ENCODE assay signal across 8 cellular contexts in the genomic region with DNA sequence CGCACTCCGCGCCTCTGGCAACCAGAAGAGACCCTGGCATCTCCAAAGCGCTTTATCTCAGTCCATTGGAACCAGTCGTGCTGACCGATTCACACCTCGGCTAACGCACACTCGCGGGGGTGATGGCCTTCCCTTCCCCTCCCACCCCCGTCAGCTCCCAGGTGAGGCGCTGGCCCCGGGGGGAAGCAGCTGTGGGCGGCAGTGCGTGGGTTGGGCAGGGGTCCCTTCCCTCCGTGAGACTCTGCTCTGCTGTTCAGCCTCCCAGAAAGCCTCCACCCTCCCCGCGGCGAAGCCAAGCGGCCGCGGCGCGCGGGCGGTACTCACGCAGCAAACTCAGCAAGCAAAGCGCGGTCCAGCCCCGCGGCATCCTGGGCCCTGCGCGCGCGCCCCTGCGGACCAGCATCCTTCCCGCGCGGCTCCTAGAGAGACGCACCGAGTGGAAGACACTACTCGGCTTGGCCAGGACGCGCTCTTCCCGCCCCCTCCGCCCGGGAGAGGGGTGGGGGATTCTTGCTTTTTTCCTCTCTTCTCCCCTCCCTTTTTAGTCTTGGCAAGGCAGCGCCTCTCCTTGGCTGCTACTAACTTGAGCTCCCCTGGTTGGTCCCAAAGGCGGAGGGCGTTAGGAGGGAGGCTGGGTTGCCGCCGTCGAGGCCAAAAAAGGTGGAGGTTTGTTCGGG. TPM values are rescaled to one million over a fixed set of nuclear protein-coding genes. Genes with fewer than 3 reads are reported as not detected.
DNase-seq lines count a peak whose midpoint lies in the region; ATAC-seq and TF ChIP-seq lines count a peak whose summit lies in the region.

Gene CD34, minus strand, starts transcription at position 448 of the 677 bp plus-strand sequence. Its CDS starts 45 bp downstream, at position 403.

- H3K4me2 ChIP-seq in BLaER1: peak within 1 kb of the TSS; percentile 45

- H3K4me1 ChIP-seq in BLaER1: no peaks in the 10 kb centered on the region
- H3K4me1 ChIP-seq in lung (ENCODE audit: control insufficient read depth in 2 of 2, insufficient read depth in 2 of 2, low read length in 2 of 2): peaks cover 4 to 6% of the 10 kb centered on the region in 2 donors

- DNase-seq in NCI-H128 (lab: John Stamatoyannopoulos, UW; ENCODE audit: unreplicated experiment) (peak; percentile 12), lung (ENCODE audit: low spot score) (no peak), pons (ENCODE audit: low spot score) (no peak), SKM-1 (lab: John Stamatoyannopoulos, UW; ENCODE audit: unreplicated experiment) (no peak)

- no peak for TF ChIP-seq CTCF in lung (IDR thresholded peaks at IDR 0.05; ENCODE audit: control extremely low read depth, extremely low read depth)
- TF ChIP-seq CTCF in subcutaneous adipose tissue (IDR thresholded peaks at IDR 0.05; ENCODE audit: low read depth): no peak

- no peak within 1 kb of the TSS for H3K27ac ChIP-seq in BLaER1
- H3K27ac ChIP-seq in lung (ENCODE audit: low read depth in 1 of 2, low read length in 1 of 2): peak within 1 kb of the TSS; percentile 67 to 89

- 2 to 4% methylated on average over 52 to 54 of the region's 54 CpGs for WGBS in lung, 2 donors

- H3K36me3 ChIP-seq in BLaER1: no peaks in the 10 kb centered on the region
- no peaks in the 10 kb centered on the region for H3K36me3 ChIP-seq in lung (ENCODE audit: control insufficient read depth in 2 of 2, insufficient read depth in 2 of 2, low read length in 2 of 2)

- peak within 1 kb of the TSS; percentile 70 for H3K4me3 Mint-ChIP-seq in dendritic cell treated with granulocyte-macrophage colony-stimulating factor and Interleukin-4, amounts not matched to agents 40 ng/mL and 50 ng/mL, for 4 days

- H3K9me3 ChIP-seq in BLaER1: peaks cover 24% of the 10 kb centered on the region
- H3K9me3 ChIP-seq in lung (ENCODE audit: control insufficient read depth in 2 of 2, insufficient read depth in 1 of 2, low read length in 1 of 2): no peaks in the 10 kb centered on the region

- H3K36me3 Mint-ChIP-seq in dendritic cell treated with granulocyte-macrophage colony-stimulating factor and Interleukin-4, amounts not matched to agents 40 ng/mL and 50 ng/mL, for 4 days (ENCODE audit: low read depth): no peaks in the 10 kb centered on the region

- peaks cover 62% of the 10 kb centered on the region for H3K4me1 Mint-ChIP-seq in dendritic cell treated with granulocyte-macrophage colony-stimulating factor and Interleukin-4, amounts not matched to agents 40 ng/mL and 50 ng/mL, for 4 days (ENCODE audit: low read depth)

- H3K9me3 Mint-ChIP-seq in dendritic cell treated with granulocyte-macrophage colony-stimulating factor and Interleukin-4, amounts not matched to agents 40 ng/mL and 50 ng/mL, for 4 days: no peaks in the 10 kb centered on the region

- H3K9ac ChIP-seq in BLaER1: no peak within 1 kb of the TSS

- ATAC-seq in lung (ENCODE audit: insufficient read depth, low FRiP score) (peak; percentile 14), GM18858 (IDR thresholded peaks at IDR 0.05; ENCODE audit: unreplicated experiment) (no peak)

- peak within 1 kb of the TSS; percentile 45 for H3K27ac Mint-ChIP-seq in dendritic cell treated with granulocyte-macrophage colony-stimulating factor and Interleukin-4, amounts not matched to agents 40 ng/mL and 50 ng/mL, for 4 days

- peak within 1 kb of the TSS; percentile 40; the same call in 1 of the 2 replicates for H3K4me3 ChIP-seq in BLaER1
- peak within 1 kb of the TSS; percentile 39 for H3K4me3 ChIP-seq in lung

- intact Hi-C loops in dendritic cell treated with granulocyte-macrophage colony-stimulating factor and Interleukin-4, amounts not matched to agents 40 ng/mL and 50 ng/mL, for 4 days (cut with micrococcal nuclease): no loop called here

- H4K20me1 ChIP-seq in BLaER1: no peaks in the 10 kb centered on the region

- H3K27me3 Mint-ChIP-seq in dendritic cell treated with granulocyte-macrophage colony-stimulating factor and Interleukin-4, amounts not matched to agents 40 ng/mL and 50 ng/mL, for 4 days: peaks cover 52% of the 10 kb centered on the region

- H3K27me3 ChIP-seq in BLaER1: peaks cover 56% of the 10 kb centered on the region
- H3K27me3 ChIP-seq in lung (ENCODE audit: control insufficient read depth, insufficient read depth): no peaks in the 10 kb centered on the region

RNA-seq across cellular contexts. Expression of gene CD34, which starts in this region (rescaled TPM):
- total RNA-seq in lung (10 to 100 TPM; 44.8 to 81.9 TPM), subcutaneous adipose tissue (10 to 100 TPM; 65.6 to 85.9 (median 75.5) TPM)
- 10 to 100 TPM; 23.6 to 29.3 TPM for polyA plus RNA-seq in lung
